Comparison of ENCODE assay signal across 9 cellular contexts in the genomic region with DNA sequence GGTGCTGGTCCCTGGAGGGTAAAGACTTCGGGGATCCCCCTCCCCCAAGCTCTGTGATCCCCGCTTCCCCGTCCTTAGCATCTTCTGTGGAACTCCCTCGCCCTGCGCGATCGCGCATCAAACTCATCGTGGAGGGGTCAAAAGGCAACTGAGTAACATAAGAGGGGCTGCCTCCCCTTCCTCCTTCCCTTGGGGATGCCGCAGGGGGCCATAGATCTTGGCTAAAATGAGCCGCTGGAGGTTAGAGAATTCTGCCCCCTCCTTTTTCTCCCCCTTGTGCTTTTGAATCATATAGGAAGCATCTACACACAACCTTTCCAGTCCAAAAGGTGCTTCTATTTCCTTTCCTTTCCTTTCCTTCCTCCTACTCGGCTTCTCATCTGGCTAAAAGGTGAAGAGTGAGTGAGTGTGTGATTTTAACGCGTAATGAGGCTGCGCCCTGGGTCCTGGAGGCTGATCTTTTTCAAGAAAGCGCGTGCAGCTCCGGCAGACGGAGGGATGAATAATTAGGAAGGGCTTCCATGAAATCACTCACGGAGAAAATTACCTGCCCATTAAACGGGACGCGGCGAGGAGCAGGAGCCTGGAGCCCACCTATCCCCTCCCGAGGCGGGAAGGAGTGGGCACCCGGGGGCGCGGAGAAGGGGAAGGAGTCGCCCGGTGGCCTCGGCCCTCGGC.
DNase-seq lines count a peak whose midpoint lies in the region; ATAC-seq lines count a peak whose summit lies in the region.
"Had no signal": no experiment of that assay in that cellular context is flagged by ENCODE, and none has a peak within 500 bp of the region (broad histone marks: within the 10 kb centered on the region; RNA-seq: fewer than 3 reads in every experiment).

No MANE protein-coding gene starts in this region.

- H3K27me3 ChIP-seq in iPS-15b (ENCODE audit: control insufficient read depth, insufficient read depth, low read length), result peaks cover 28% of the 10 kb centered on the region

- H3K9ac ChIP-seq in iPS-15b (ENCODE audit: low read depth, low read length), result peak overlapping the region; percentile 42

- H3K9me3 ChIP-seq in iPS-15b (ENCODE audit: control insufficient read depth, insufficient read depth, low read length), result no peaks in the 10 kb centered on the region
- H3K9me3 ChIP-seq: neutrophil had no signal

- DNase-seq in amniotic epithelial cell (ENCODE audit: low read depth), result peak; percentile 4
- no peak for DNase-seq in NCI-H2196 treated with DMSO at 0.1 percent for 48 hours (lab: John Stamatoyannopoulos, UW; ENCODE audit: unreplicated experiment)

- ATAC-seq in HG02610 (IDR thresholded peaks at IDR 0.05; ENCODE audit: unreplicated experiment), result peak; percentile 4
- no peak for ATAC-seq in GM18517 (IDR thresholded peaks at IDR 0.05; ENCODE audit: unreplicated experiment)
- no peak for ATAC-seq in HG03095 (IDR thresholded peaks at IDR 0.05; ENCODE audit: unreplicated experiment)
- ATAC-seq in GM18519 (IDR thresholded peaks at IDR 0.05; ENCODE audit: low FRiP score, unreplicated experiment), result no peak

- peak overlapping the region in 15 of 21 experiments; percentile 18 to 72 (median 61) for H3K27ac ChIP-seq in skin epidermis
- H3K27ac ChIP-seq: neutrophil had no signal

- H3K4me1 ChIP-seq in iPS-15b (ENCODE audit: control insufficient read depth, insufficient read depth, low read length), result peaks cover 5% of the 10 kb centered on the region

- peak overlapping the region; percentile 88 for H3K4me3 ChIP-seq in iPS-15b (ENCODE audit: low read depth, low read length)
- peak overlapping the region; percentile 38 to 59 (median 43) for H3K4me3 ChIP-seq in skin epidermis

- H3K36me3 ChIP-seq in iPS-15b (ENCODE audit: control insufficient read depth, insufficient read depth, low read length), result no peaks in the 10 kb centered on the region
- H3K36me3 ChIP-seq: neutrophil had no signal
